ENCODE assay signal across 10 cellular contexts in the genomic region with DNA sequence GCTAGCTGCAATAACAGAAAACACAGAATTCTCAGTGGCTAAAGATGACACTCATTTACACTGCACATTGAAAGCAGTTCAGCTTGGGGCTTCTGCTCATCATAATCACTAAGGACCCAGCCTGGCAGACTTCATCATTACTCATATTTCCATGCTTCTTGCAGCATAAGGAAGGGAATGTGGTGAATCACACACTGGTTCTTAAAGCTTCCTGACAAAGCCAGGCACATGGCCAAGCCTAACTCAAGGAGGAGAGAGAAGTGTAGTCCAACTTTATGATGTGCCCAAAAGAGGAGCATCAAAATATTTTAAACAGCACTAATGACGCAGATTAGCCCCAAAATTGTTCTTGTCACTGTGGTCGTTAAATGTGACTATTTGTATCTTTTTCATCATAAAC.
DNase-seq lines count a peak whose midpoint lies in the region; ATAC-seq and TF ChIP-seq lines count a peak whose summit lies in the region.
"Had no signal": no experiment of that assay in that cellular context is flagged by ENCODE, and none has a peak within 500 bp of the region (broad histone marks: within the 10 kb centered on the region; RNA-seq: fewer than 3 reads in every experiment).

No MANE protein-coding gene starts in this region.

- H3K36me3 ChIP-seq in smooth muscle cell (ENCODE audit: low read depth) (no peaks in the 10 kb centered on the region), HAP-1 (replicated peaks) (no peaks in the 10 kb centered on the region)
- H3K36me3 ChIP-seq: tibial nerve had no signal

- no peaks in the 10 kb centered on the region for H3K79me2 ChIP-seq in smooth muscle cell (ENCODE audit: low read depth)

- no peak for ATAC-seq in GM21515 (IDR thresholded peaks at IDR 0.05; ENCODE audit: unreplicated experiment)

- peak overlapping the region; percentile 76 for H3K27ac ChIP-seq in smooth muscle cell (ENCODE audit: low read depth)
- H3K27ac ChIP-seq: tibial nerve had no signal

- no peaks in the 10 kb centered on the region for H4K20me1 ChIP-seq in smooth muscle cell (ENCODE audit: low read depth)

- no peak overlapping the region for H2AFZ ChIP-seq in smooth muscle cell (ENCODE audit: low read depth)

- H3K4me1 ChIP-seq in smooth muscle cell (ENCODE audit: low read depth) (peaks cover 17% of the 10 kb centered on the region), HAP-1 (no peaks in the 10 kb centered on the region)

- no peaks in the 10 kb centered on the region for H3K27me3 ChIP-seq in smooth muscle cell (ENCODE audit: low read depth)
- no peaks in the 10 kb centered on the region for H3K27me3 ChIP-seq in HAP-1 (ENCODE audit: low read depth)
- H3K27me3 ChIP-seq: tibial nerve had no signal

- peaks cover 11% of the 10 kb centered on the region for H3F3A ChIP-seq in smooth muscle cell (ENCODE audit: low read depth)

- DNase-seq in HCEC 1CT (peak; percentile 84), SK-MEL-5 (ENCODE audit: low read depth, low spot score) (peak; percentile 60), fibroblast of villous mesenchyme (ENCODE audit: low read depth) (peak; percentile 96), smooth muscle cell (lab: John Stamatoyannopoulos, UW; ENCODE audit: unreplicated experiment) (no peak), HAP-1 (ENCODE audit: low spot score in 2 of 2) (no peak), hippocampal formation (lab: John Stamatoyannopoulos, UW) (no peak)
- DNase-seq: activated CD4-positive, alpha-beta T cell treated with anti-CD3 and anti-CD28 coated beads, Interleukin-2, amount 50 U/mL, for 48 hours; caudate nucleus had no signal

- WGBS in smooth muscle cell (ENCODE audit: low lambda C conversion rate) = 22% methylated on average over 2 of the region's 2 CpGs

- H3K4me2 ChIP-seq in smooth muscle cell = peak overlapping the region; percentile 22

- H3K9me3 ChIP-seq in smooth muscle cell (replicated peaks; ENCODE audit: low read depth) = no peaks in the 10 kb centered on the region
- no peaks in the 10 kb centered on the region for H3K9me3 ChIP-seq in HAP-1
- H3K9me3 ChIP-seq: tibial nerve had no signal

- in situ Hi-C loops in SK-MEL-5 (cut with HindIII; ENCODE audit: low pct_unique_long_range_greater_than_20kb, low sequenced_read_pairs) (no loop called here), HAP-1 (cut with MboI; ENCODE audit: low sequenced_read_pairs) (no loop called here)

- H3K9ac ChIP-seq in smooth muscle cell (ENCODE audit: low read depth) = no peak overlapping the region

- H3K4me3 ChIP-seq in fibroblast of villous mesenchyme (ENCODE audit: low read depth, low read length) = no peak overlapping the region
- H3K4me3 ChIP-seq in smooth muscle cell = no peak overlapping the region
- no peak overlapping the region for H3K4me3 ChIP-seq in HAP-1
- H3K4me3 ChIP-seq: tibial nerve had no signal

- TF ChIP-seq CTCF in fibroblast of villous mesenchyme (IDR thresholded peaks at IDR 0.05; ENCODE audit: insufficient read depth, low read depth, low read length) = no peak
- TF ChIP-seq CTCF in smooth muscle cell (IDR thresholded peaks at IDR 0.05; ENCODE audit: borderline replicate concordance, insufficient read depth, poor library complexity, severe bottlenecking) = no peak

Comparison
In these comparisons a context has a peak if more than half of its experiments do, and no peak if none do; other contexts are left out.
1. DNase-seq: peak in HCEC 1CT (single experiment), SK-MEL-5 (single experiment) and fibroblast of villous mesenchyme (single experiment); none in smooth muscle cell (single experiment), HAP-1 (0 of 2) and hippocampal formation (0 of 2).